8 cellular contexts compared by ENCODE assay signal in the genomic region with DNA sequence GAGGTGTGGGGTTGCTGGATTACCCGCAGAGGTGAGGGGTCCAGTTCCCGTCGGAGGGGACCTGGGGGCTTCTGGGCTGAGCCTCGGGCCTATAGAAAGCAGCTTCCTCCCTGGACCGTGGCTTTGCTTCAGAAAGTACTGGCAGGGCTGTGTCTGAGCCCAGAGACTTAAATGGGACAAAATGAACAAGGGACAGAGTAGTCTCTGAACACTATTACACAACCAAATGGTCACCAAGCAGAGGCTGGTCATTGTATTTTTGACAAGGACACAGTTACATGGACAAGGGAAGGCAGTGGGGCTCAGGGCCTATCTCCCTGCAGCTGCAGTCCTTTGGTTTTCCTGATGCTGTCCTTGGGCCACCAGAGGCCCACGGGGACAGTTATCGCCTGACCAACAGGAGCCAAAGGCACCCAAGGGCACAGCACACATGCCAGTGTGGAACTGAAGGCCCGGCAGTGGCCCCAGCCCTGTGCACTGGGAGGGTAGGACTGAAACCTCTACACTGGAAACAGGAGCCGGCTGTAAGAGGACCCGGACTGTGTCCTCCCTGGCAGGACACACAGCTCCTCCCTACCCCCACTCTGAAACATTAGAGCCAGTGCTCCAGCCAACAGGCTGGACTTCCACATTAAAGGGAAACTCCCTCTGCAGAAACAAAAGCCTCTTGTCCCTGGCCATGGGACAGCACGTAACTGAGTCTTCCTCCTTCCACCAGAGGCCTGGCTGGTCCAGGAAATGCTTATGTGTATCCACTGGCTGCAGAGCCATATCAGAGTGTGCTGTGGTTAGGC. TPM values are rescaled to one million over a fixed set of nuclear protein-coding genes. Genes with fewer than 3 reads are reported as not detected.
DNase-seq lines count a peak whose midpoint lies in the region; ATAC-seq and TF ChIP-seq lines count a peak whose summit lies in the region.

No MANE protein-coding gene starts in this region.

- in situ Hi-C loops in ACHN (cut with HindIII; ENCODE audit: low pct_ligation_motif_present, low pct_unique_long_range_greater_than_20kb, low sequenced_read_pairs) = no loop called here

- no peaks in the 10 kb centered on the region for H3K27me3 ChIP-seq in adrenal gland

- ATAC-seq in left cardiac atrium (peak; percentile 89 to 91), GM21576 (IDR thresholded peaks at IDR 0.05; ENCODE audit: unreplicated experiment) (no peak)

- H3K36me3 ChIP-seq in adrenal gland (replicated peaks in 1 of 2) = peaks cover 0 to 8% of the 10 kb centered on the region in 2 donors

- H3K4me1 Mint-ChIP-seq in CD14-positive monocyte (peaks cover 18% of the 10 kb centered on the region), osteocyte (ENCODE audit: unreplicated experiment) (peaks cover 58% of the 10 kb centered on the region)

- H3K27me3 Mint-ChIP-seq in CD14-positive monocyte (ENCODE audit: low read depth in 3 of 3) = no peaks in the 10 kb centered on the region
- no peaks in the 10 kb centered on the region for H3K27me3 Mint-ChIP-seq in osteocyte (ENCODE audit: unreplicated experiment)

- H3K36me3 Mint-ChIP-seq in CD14-positive monocyte (peaks cover 61 to 64% of the 10 kb centered on the region in 2 donors), osteocyte (ENCODE audit: unreplicated experiment) (peaks cover 31% of the 10 kb centered on the region)

- H3K9me3 ChIP-seq in adrenal gland (replicated peaks in 1 of 3) = no peaks in the 10 kb centered on the region

- WGBS in adrenal gland, 4 donors = 35 to 52% (median 44%) methylated on average over 7 to 11 of the region's 11 CpGs

- intact Hi-C loops in CD14-positive monocyte (cut with micrococcal nuclease) = no loop called here
- intact Hi-C loops in adrenal gland (cut with DNase I) = loop anchor here in 1 of 2 donors (10.0 kb wide), 1 partner anchor 119 kb away; no protein-coding TSS in a partner anchor
- intact Hi-C loops in left cardiac atrium (cut with DNase I) = loop anchor here (10.0 kb wide), 2 partner anchors 49 to 109 kb away; partner anchors contain the start of gene TEX2 (in 1 of the 2)

- H3K4me1 ChIP-seq in adrenal gland (replicated peaks in 1 of 2) = peaks cover 21 to 36% of the 10 kb centered on the region in 2 donors

- H3K4me3 Mint-ChIP-seq in CD14-positive monocyte (no peak overlapping the region), osteocyte (ENCODE audit: unreplicated experiment) (no peak overlapping the region)

- TF ChIP-seq CTCF in CD14-positive monocyte (IDR thresholded peaks at IDR 0.05) (no peak), adrenal gland (IDR thresholded peaks at IDR 0.05) (no peak), osteocyte (IDR thresholded peaks at IDR 0.05) (no peak)

- peak in 1 of 2 donors; percentile 70 for TF ChIP-seq POLR2A in adrenal gland (IDR thresholded peaks at IDR 0.05)

- peak overlapping the region in 6 of 7 donors; percentile 15 to 76 (median 46) for H3K27ac Mint-ChIP-seq in CD14-positive monocyte
- peak overlapping the region; percentile 77 for H3K27ac Mint-ChIP-seq in osteocyte (ENCODE audit: unreplicated experiment)

- H3K4me3 ChIP-seq in adrenal gland = peak overlapping the region in 1 of 4 donors; percentile 10

- no peaks in the 10 kb centered on the region for H3K9me3 Mint-ChIP-seq in CD14-positive monocyte
- H3K9me3 Mint-ChIP-seq in osteocyte (ENCODE audit: unreplicated experiment) = no peaks in the 10 kb centered on the region

- DNase-seq in CD14-positive monocyte (ENCODE audit: low spot score) = no peak
- DNase-seq in adrenal gland = peak; percentile 66 to 93 (median 90)
- DNase-seq in left cardiac atrium = peak; percentile 75
- peak; percentile 77 for DNase-seq in osteocyte (ENCODE audit: extremely low spot score, unreplicated experiment)
- DNase-seq in amniotic stem cell (lab: John Stamatoyannopoulos, UW) = no peak
- DNase-seq in NCI-H748 (lab: John Stamatoyannopoulos, UW; ENCODE audit: unreplicated experiment) = no peak
- DNase-seq in ACHN = no peak

- peak overlapping the region; percentile 71 to 93 (median 92) for H3K27ac ChIP-seq in adrenal gland

RNA-seq across cellular contexts. Expression of gene ERN1, which starts 26.0 kb away (rescaled TPM):
- 10 to 100 TPM; 11.0 to 13.7 TPM for polyA plus RNA-seq in CD14-positive monocyte
- 100 to 1,000 TPM in 5 of 8 donors, 10 to 100 TPM in 3; 47.7 to 205 (median 122) TPM for total RNA-seq in adrenal gland
- polyA plus RNA-seq in adrenal gland = 10 to 100 TPM; 31.9 to 52.4 (median 32.6) TPM
- total RNA-seq in left cardiac atrium = 10 to 100 TPM; 11.4 to 15.4 TPM
- 20.8 and 21.4 TPM in 2 replicates for total RNA-seq in osteocyte

Comparison
In these comparisons a context has a peak if more than half of its experiments do, and no peak if none do; other contexts are left out.
1. DNase-seq: peak in adrenal gland (7 of 7), left cardiac atrium (single experiment) and osteocyte (single experiment); none in CD14-positive monocyte (single experiment), amniotic stem cell (single experiment), NCI-H748 (single experiment) and ACHN (single experiment).
2. intact Hi-C loops: an anchor here in left cardiac atrium (10.0 kb wide); none called in CD14-positive monocyte.